In the genomic region with DNA sequence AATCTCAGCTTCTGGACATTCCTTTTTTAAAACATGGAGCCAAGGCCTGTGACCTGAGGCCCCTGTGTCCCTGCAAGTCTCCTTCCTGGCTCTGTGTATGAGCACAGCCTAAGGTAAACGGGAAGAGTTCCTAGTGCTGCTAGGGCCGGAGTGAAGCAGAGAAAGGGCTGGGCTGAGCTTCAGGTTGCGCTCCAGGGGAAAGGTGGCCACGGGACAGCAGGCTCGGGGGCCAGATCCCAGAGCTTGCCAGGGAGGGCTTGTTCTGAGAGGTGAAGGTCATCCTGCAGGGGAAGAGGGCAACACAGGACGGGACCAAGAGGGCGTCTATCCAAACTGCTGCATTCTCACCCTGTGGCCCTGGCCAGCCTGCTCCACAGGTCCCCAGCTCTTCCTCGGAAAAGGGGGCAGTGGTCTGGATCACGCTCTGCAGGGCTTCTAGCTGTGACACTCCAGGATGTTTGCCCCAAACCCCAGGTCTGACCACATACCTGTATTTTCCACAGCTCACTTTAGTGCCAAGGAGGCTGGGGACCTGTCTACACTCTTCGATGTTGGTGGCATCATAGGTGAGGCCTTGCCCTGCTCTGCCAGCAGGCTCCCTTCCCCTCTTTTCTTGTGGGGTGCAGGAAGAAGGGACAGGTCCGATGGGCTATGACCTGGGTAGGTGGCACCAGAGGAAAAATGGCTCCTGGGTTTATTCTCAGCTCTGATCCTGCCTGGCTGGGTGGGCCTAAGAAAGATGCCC, we compare ENCODE assay signal across 1 cellular context.
TF ChIP-seq lines count a peak whose summit lies in the region.

No MANE protein-coding gene starts in this region.

TF ChIP-seq in HCT116, 20 proteins besides CTCF, POLR2A, EP300 and RAD21:
- TF ChIP-seq SRF (IDR thresholded peaks at IDR 0.05; ENCODE audit: low read depth) (no peak), YY1 (IDR thresholded peaks at IDR 0.05; ENCODE audit: extremely low read depth, insufficient replicate concordance, low read depth, low read length) (peak; percentile 8), TCF7L2 (IDR thresholded peaks at IDR 0.05; ENCODE audit: borderline replicate concordance, extremely low read depth, insufficient read depth, insufficient read length) (no peak)
TF ChIP-seq in HCT116: peak in this region for 1.
